ENCODE assay signal across 11 cellular contexts in genomic region chr21:16536661-16537359, GRCh38.
A peak's percentile ranks its signal among the peaks of the same experiment; 100 is the strongest.
DNase-seq lines count a peak whose midpoint lies in the region; ATAC-seq and TF ChIP-seq lines count a peak whose summit lies in the region.
"Had no signal": no experiment of that assay in that cellular context is flagged by ENCODE, and none has a peak within 500 bp of the region (broad histone marks: within the 10 kb centered on the region; RNA-seq: fewer than 3 reads in every experiment).

No MANE protein-coding gene starts in this region.

- H3K9me3 ChIP-seq in MG63 (peaks cover 8% of the 10 kb centered on the region), lower lobe of right lung (no peaks in the 10 kb centered on the region)

- peaks cover 13% of the 10 kb centered on the region for H3K36me3 ChIP-seq in ACC112 (ENCODE audit: insufficient read depth, low read length)
- H3K36me3 ChIP-seq in MG63: peaks cover 25% of the 10 kb centered on the region
- no peaks in the 10 kb centered on the region for H3K36me3 ChIP-seq in lower lobe of right lung

- POLR2A ChIA-PET in MCF 10A (lab: Yijun Ruan, JAX): interaction anchor here (0.6 to 2.8 kb wide), 7 partner anchors 13 to 343 kb away, joined by 3 to 17 read pairs (median 4); no protein-coding TSS in a partner anchor

- ATAC-seq in lower lobe of right lung: no peak
- ATAC-seq in GM21619 (IDR thresholded peaks at IDR 0.05; ENCODE audit: unreplicated experiment): no peak
- ATAC-seq in HG03159 (IDR thresholded peaks at IDR 0.05; ENCODE audit: unreplicated experiment): no peak
- ATAC-seq: T-cell had no signal

- H3K79me2 ChIP-seq in ACC112 (ENCODE audit: control insufficient read depth, insufficient read depth, low read length, unreplicated experiment): peaks cover 32% of the 10 kb centered on the region

- H3K4me3 ChIP-seq in ACC112 (ENCODE audit: low read depth, low read length) (peak overlapping the region; percentile 87), MG63 (peak overlapping the region; percentile 56), lower lobe of right lung (peak overlapping the region; percentile 45)
- H3K4me3 ChIP-seq: lung had no signal

- H2AFZ ChIP-seq in ACC112 (ENCODE audit: low read length, unreplicated experiment): peak overlapping the region; percentile 79

- H3K27ac ChIP-seq in ACC112 (ENCODE audit: low read depth, low read length) (peak overlapping the region; percentile 86), lower lobe of right lung (peak overlapping the region; percentile 74)

- H3K4me1 Mint-ChIP-seq in MCF 10A (ENCODE audit: insufficient read depth, unreplicated experiment): peaks cover 16% of the 10 kb centered on the region
- H3K4me1 Mint-ChIP-seq: activated naive CD8-positive, alpha-beta T cell treated with anti-CD3 and anti-CD28 coated beads for 36 hours; T-cell had no signal

- H3K36me3 Mint-ChIP-seq in MCF 10A (ENCODE audit: insufficient read depth, unreplicated experiment): no peaks in the 10 kb centered on the region
- H3K36me3 Mint-ChIP-seq: activated naive CD8-positive, alpha-beta T cell treated with anti-CD3 and anti-CD28 coated beads for 36 hours; T-cell had no signal

- peak overlapping the region; percentile 74 for H3K4me3 Mint-ChIP-seq in MCF 10A (ENCODE audit: unreplicated experiment)
- H3K4me3 Mint-ChIP-seq: activated naive CD8-positive, alpha-beta T cell treated with anti-CD3 and anti-CD28 coated beads for 36 hours; T-cell had no signal

- CTCF ChIA-PET in MCF 10A (lab: Yijun Ruan, JAX): interaction anchor here (0.8 kb wide), 1 partner anchor 62 kb away, joined by 4 read pairs; no protein-coding TSS in a partner anchor

- BruUV-seq in MCF 10A (replicated peaks; lab: Mats Ljungman, UMichigan): no TSS peak

- peaks cover 32% of the 10 kb centered on the region for H3K4me1 ChIP-seq in ACC112 (ENCODE audit: control insufficient read depth, insufficient read depth, low read length, unreplicated experiment)
- no peaks in the 10 kb centered on the region for H3K4me1 ChIP-seq in lower lobe of right lung

- DNase-seq in MG63 (peak; percentile 6), MCF 10A (ENCODE audit: unreplicated experiment) (peak; percentile 39), lower lobe of right lung (no peak), NCI-H446 treated with DMSO at 0.1 percent for 48 hours (lab: John Stamatoyannopoulos, UW) (no peak), NCI-H1930 (lab: John Stamatoyannopoulos, UW) (no peak)
- DNase-seq: activated naive CD8-positive, alpha-beta T cell treated with anti-CD3 and anti-CD28 coated beads for 36 hours; T-cell had no signal

- no peaks in the 10 kb centered on the region for H3K27me3 ChIP-seq in ACC112 (ENCODE audit: insufficient read depth, low read length)
- no peaks in the 10 kb centered on the region for H3K27me3 ChIP-seq in MG63
- H3K27me3 ChIP-seq in lower lobe of right lung (ENCODE audit: low read depth): no peaks in the 10 kb centered on the region

- intact Hi-C loops in MCF 10A (cut with micrococcal nuclease): no loop called here
- intact Hi-C loops in lower lobe of right lung (cut with DNase I): no loop called here

- no peaks in the 10 kb centered on the region for H3K9me3 Mint-ChIP-seq in MCF 10A (ENCODE audit: unreplicated experiment)

- no peak for TF ChIP-seq CTCF in MCF 10A (IDR thresholded peaks at IDR 0.05; ENCODE audit: unreplicated experiment)
- no peak for TF ChIP-seq CTCF in lower lobe of right lung (IDR thresholded peaks at IDR 0.05)

- H3K27ac Mint-ChIP-seq in MCF 10A (ENCODE audit: low read depth, unreplicated experiment): peak overlapping the region; percentile 96
- H3K27ac Mint-ChIP-seq: activated naive CD8-positive, alpha-beta T cell treated with anti-CD3 and anti-CD28 coated beads for 36 hours; T-cell had no signal

- no peaks in the 10 kb centered on the region for H3K27me3 Mint-ChIP-seq in MCF 10A (ENCODE audit: insufficient read depth, unreplicated experiment)
- H3K27me3 Mint-ChIP-seq: activated naive CD8-positive, alpha-beta T cell treated with anti-CD3 and anti-CD28 coated beads for 36 hours; T-cell had no signal

Comparison
In these comparisons a context has a peak if more than half of its experiments do, and no peak if none do; other contexts are left out.
1. DNase-seq: peak in MG63 (single experiment) and MCF 10A (single experiment); none in lower lobe of right lung (single experiment), NCI-H446 treated with DMSO at 0.1 percent for 48 hours (single experiment) and NCI-H1930 (0 of 2).
2. Peak in every context shown above with its lines, with median percentiles within 50 percentile points of each other: H3K4me3 ChIP-seq.